9 cellular contexts compared by ENCODE assay signal in the genomic region with DNA sequence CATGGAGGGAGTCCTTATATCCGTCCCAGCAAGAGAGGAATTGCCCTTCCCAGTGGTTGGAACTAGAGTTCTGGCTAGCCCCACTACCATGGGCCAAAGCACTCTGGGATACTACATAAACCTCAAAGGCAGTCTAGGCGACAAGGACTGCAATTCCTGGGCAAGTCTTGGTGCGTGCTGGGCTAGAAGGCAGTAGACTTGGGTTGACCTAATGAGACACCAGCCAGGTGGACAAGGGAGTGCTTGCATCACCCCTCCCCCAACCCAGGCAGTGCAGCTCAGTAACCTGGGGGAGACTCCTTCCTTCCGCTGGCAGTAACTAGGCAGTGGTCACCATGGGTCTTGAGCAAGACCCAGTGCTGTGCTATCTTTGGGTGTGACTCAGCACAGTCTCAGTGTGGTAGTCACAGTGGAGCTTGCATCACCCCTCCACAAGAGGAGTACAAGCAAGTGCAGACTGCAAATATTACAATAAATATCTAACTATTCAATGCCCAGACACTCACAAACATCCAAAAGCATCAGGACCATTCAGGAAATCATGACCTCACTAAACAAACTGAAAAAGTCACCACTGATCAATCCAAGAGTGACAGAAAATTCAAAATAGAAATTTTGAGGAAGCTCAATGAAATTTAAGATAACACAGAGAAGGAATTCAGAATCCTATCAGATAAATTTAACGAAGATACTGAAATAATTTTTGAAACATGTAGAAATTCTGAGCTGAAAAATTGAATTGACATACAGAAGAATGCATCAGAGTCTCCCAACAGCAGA.
DNase-seq lines count a peak whose midpoint lies in the region; ATAC-seq, FAIRE-seq and TF ChIP-seq lines count a peak whose summit lies in the region.
"Had no signal": no experiment of that assay in that cellular context is flagged by ENCODE, and none has a peak within 500 bp of the region (broad histone marks: within the 10 kb centered on the region; RNA-seq: fewer than 3 reads in every experiment).

No MANE protein-coding gene starts in this region.

- no peak overlapping the region for H3K4me3 ChIP-seq in smooth muscle cell

- H3K4me1 ChIP-seq in smooth muscle cell (ENCODE audit: low read depth): peaks cover 14% of the 10 kb centered on the region

- H3K27ac Mint-ChIP-seq in activated T-helper 17 cell treated with anti-CD3 and anti-CD28 coated beads, Interleukin-2, amount 50 U/mL, for 72 hours: no peak overlapping the region

- peak overlapping the region; percentile 51 for H3K27ac ChIP-seq in smooth muscle cell (ENCODE audit: low read depth)

- no peaks in the 10 kb centered on the region for H3K4me1 Mint-ChIP-seq in activated T-helper 17 cell treated with anti-CD3 and anti-CD28 coated beads, Interleukin-2, amount 50 U/mL, for 72 hours

- ATAC-seq in HG02642 (IDR thresholded peaks at IDR 0.05; ENCODE audit: poor library complexity, unreplicated experiment): peak; percentile 90
- ATAC-seq in activated T-helper 17 cell treated with anti-CD3 and anti-CD28 coated beads, Interleukin-2, amount 50 U/mL, for 72 hours (replicated peaks): no peak

- no peaks in the 10 kb centered on the region for H3F3A ChIP-seq in smooth muscle cell (ENCODE audit: low read depth)

- H3K36me3 ChIP-seq in smooth muscle cell (ENCODE audit: low read depth): no peaks in the 10 kb centered on the region

- no peak for TF ChIP-seq CTCF in smooth muscle cell (IDR thresholded peaks at IDR 0.05; ENCODE audit: borderline replicate concordance, insufficient read depth, poor library complexity, severe bottlenecking)

- peak overlapping the region; percentile 25 for H3K4me2 ChIP-seq in smooth muscle cell

- H2AFZ ChIP-seq in smooth muscle cell (ENCODE audit: low read depth): no peak overlapping the region

- no peaks in the 10 kb centered on the region for H3K27me3 ChIP-seq in smooth muscle cell (ENCODE audit: low read depth)

- no peak overlapping the region for H3K9ac ChIP-seq in smooth muscle cell (ENCODE audit: low read depth)

- no peaks in the 10 kb centered on the region for H4K20me1 ChIP-seq in smooth muscle cell (ENCODE audit: low read depth)

- H3K36me3 Mint-ChIP-seq in activated T-helper 17 cell treated with anti-CD3 and anti-CD28 coated beads, Interleukin-2, amount 50 U/mL, for 72 hours (ENCODE audit: low read depth): no peaks in the 10 kb centered on the region

- FAIRE-seq in GM18507 (lab: Jason Lieb, UNC): peak; percentile 80
- FAIRE-seq: islet of Langerhans had no signal

- DNase-seq in GM18507 (ENCODE audit: extremely low spot score, insufficient read length, low read depth) (no peak), NAMALWA (ENCODE audit: low spot score) (peak; percentile 11), fibroblast of gingiva (ENCODE audit: low read depth) (peak; percentile 92), smooth muscle cell (lab: John Stamatoyannopoulos, UW; ENCODE audit: unreplicated experiment) (no peak), ureter (ENCODE audit: low spot score) (no peak), NCI-H2196 treated with DMSO at 0.1 percent for 48 hours (lab: John Stamatoyannopoulos, UW; ENCODE audit: unreplicated experiment) (no peak)

- no peaks in the 10 kb centered on the region for H3K79me2 ChIP-seq in smooth muscle cell (ENCODE audit: low read depth)

- no peaks in the 10 kb centered on the region for H3K27me3 Mint-ChIP-seq in activated T-helper 17 cell treated with anti-CD3 and anti-CD28 coated beads, Interleukin-2, amount 50 U/mL, for 72 hours

- no peak overlapping the region for H3K4me3 Mint-ChIP-seq in activated T-helper 17 cell treated with anti-CD3 and anti-CD28 coated beads, Interleukin-2, amount 50 U/mL, for 72 hours

- H3K9me3 ChIP-seq in smooth muscle cell (replicated peaks; ENCODE audit: low read depth): no peaks in the 10 kb centered on the region

- WGBS in smooth muscle cell (ENCODE audit: low lambda C conversion rate): 64% methylated on average over 5 of the region's 5 CpGs

- H3K9me3 Mint-ChIP-seq in activated T-helper 17 cell treated with anti-CD3 and anti-CD28 coated beads, Interleukin-2, amount 50 U/mL, for 72 hours: no peaks in the 10 kb centered on the region

Comparison
In these comparisons a context has a peak if more than half of its experiments do, and no peak if none do; other contexts are left out.
1. DNase-seq: peak in NAMALWA (single experiment) and fibroblast of gingiva (single experiment); none in GM18507 (single experiment), smooth muscle cell (single experiment), ureter (single experiment) and NCI-H2196 treated with DMSO at 0.1 percent for 48 hours (single experiment).